ENCODE assay signal across 10 cellular contexts in the genomic region with DNA sequence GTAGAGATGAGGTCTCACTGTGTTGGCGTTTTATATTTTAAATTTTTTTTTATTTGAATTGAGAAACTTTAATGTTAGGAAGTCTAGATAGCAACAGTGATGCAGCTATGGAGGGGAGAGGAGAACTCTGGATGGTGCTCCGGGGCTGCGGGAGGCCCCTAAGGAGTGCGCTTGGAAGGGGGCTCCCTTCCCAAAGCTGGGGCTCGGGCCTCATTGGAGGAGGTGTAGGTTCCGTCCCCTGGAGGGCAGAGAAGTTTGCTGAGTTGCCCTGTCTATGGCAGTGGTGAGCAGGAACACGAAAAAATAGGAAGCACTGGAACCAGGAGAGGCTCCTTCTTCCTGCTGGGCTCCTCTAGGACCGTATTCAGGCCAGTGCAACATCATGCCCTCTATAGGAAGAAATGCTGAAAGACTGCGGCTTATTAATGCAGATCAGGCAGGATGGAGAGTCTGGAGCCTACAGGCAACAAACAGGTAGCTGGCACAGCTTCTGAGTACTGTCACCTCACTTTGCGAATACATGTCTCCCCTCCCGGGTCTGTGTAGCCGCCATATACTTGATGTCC. TPM values are rescaled to one million over a fixed set of nuclear protein-coding genes. Genes with fewer than 3 reads are reported as not detected.
DNase-seq lines count a peak whose midpoint lies in the region; ATAC-seq and TF ChIP-seq lines count a peak whose summit lies in the region.
"Had no signal": no experiment of that assay in that cellular context is flagged by ENCODE, and none has a peak within 500 bp of the region (broad histone marks: within the 10 kb centered on the region; RNA-seq: fewer than 3 reads in every experiment).

No MANE protein-coding gene starts in this region.

- intact Hi-C loops in CD8-positive, alpha-beta T cell (cut with DNase I, micrococcal nuclease): no loop called here

- POLR2A ChIA-PET in CD8-positive, alpha-beta T cell (lab: Charles Lee): no interaction called here

- H3K4me3 Mint-ChIP-seq in nephron progenitor cell: no peak overlapping the region
- H3K4me3 Mint-ChIP-seq in CD8-positive, alpha-beta T cell: no peak overlapping the region

- no peaks in the 10 kb centered on the region for H3K27me3 ChIP-seq in CD8-positive, alpha-beta T cell (ENCODE audit: insufficient read depth, low read length)

- in situ Hi-C loops in T47D (cut with HindIII; ENCODE audit: low pct_unique_long_range_greater_than_20kb, low sequenced_read_pairs): no loop called here

- DNase-seq in DMS153 (lab: John Stamatoyannopoulos, UW) (peak; percentile 93), Kasumi-1 (lab: John Stamatoyannopoulos, UW) (peak; percentile 21 to 32), T47D (ENCODE audit: low read depth in 1 of 2, low spot score in 1 of 2) (peak; percentile 94), nephron progenitor cell (no peak), caudate nucleus (lab: John Stamatoyannopoulos, UW) (no peak)
- no peak for DNase-seq in CD8-positive, alpha-beta T cell
- DNase-seq: amygdala, T-helper 2 cell had no signal

- H3K27ac ChIP-seq in caudate nucleus (ENCODE audit: low read depth, low read length): no peak overlapping the region
- no peak overlapping the region for H3K27ac ChIP-seq in CD8-positive, alpha-beta T cell (ENCODE audit: low read depth, low read length)

- peaks cover 1% of the 10 kb centered on the region for H3K4me1 Mint-ChIP-seq in nephron progenitor cell
- H3K4me1 Mint-ChIP-seq in CD8-positive, alpha-beta T cell (ENCODE audit: low read depth): peaks cover 5% of the 10 kb centered on the region

- no peaks in the 10 kb centered on the region for H3K9me3 ChIP-seq in CD8-positive, alpha-beta T cell (ENCODE audit: low read length)

- H3K27ac Mint-ChIP-seq in nephron progenitor cell: no peak overlapping the region
- H3K27ac Mint-ChIP-seq in CD8-positive, alpha-beta T cell: no peak overlapping the region

- no peak for ATAC-seq in CD8-positive, alpha-beta T cell
- ATAC-seq in GM21515 (IDR thresholded peaks at IDR 0.05; ENCODE audit: unreplicated experiment) (no peak), GM21528 (IDR thresholded peaks at IDR 0.05; ENCODE audit: low FRiP score, unreplicated experiment) (no peak)

- peaks cover under 1% of the 10 kb centered on the region for H3K36me3 Mint-ChIP-seq in nephron progenitor cell (ENCODE audit: low read depth)
- no peaks in the 10 kb centered on the region for H3K36me3 Mint-ChIP-seq in CD8-positive, alpha-beta T cell

- no peak overlapping the region for H3K4me3 ChIP-seq in CD8-positive, alpha-beta T cell (ENCODE audit: low read depth, low read length)

- peak; percentile 30 for TF ChIP-seq CTCF in nephron progenitor cell (IDR thresholded peaks at IDR 0.05)
- TF ChIP-seq CTCF in CD8-positive, alpha-beta T cell (IDR thresholded peaks at IDR 0.05): no peak

- no peaks in the 10 kb centered on the region for H3K4me1 ChIP-seq in CD8-positive, alpha-beta T cell (ENCODE audit: insufficient read depth, low read length)

- CTCF ChIA-PET in CD8-positive, alpha-beta T cell (lab: Charles Lee): no interaction called here

- peaks cover 47% of the 10 kb centered on the region for H3K27me3 Mint-ChIP-seq in nephron progenitor cell (ENCODE audit: low read depth, poor library complexity)
- H3K27me3 Mint-ChIP-seq in CD8-positive, alpha-beta T cell (ENCODE audit: low read depth): peaks cover 5% of the 10 kb centered on the region

- no peaks in the 10 kb centered on the region for H3K36me3 ChIP-seq in CD8-positive, alpha-beta T cell (ENCODE audit: insufficient read depth, low read length)

- H3K9me3 Mint-ChIP-seq in nephron progenitor cell: peaks cover 18% of the 10 kb centered on the region
- no peaks in the 10 kb centered on the region for H3K9me3 Mint-ChIP-seq in CD8-positive, alpha-beta T cell

RNA-seq across cellular contexts. Expression of a gene that starts 16.1 kb away (rescaled TPM):
- under 1 TPM; 0.14 to 0.22 TPM for total RNA-seq in CD8-positive, alpha-beta T cell

Comparison
In these comparisons a context has a peak if more than half of its experiments do, and no peak if none do; other contexts are left out.
1. DNase-seq: peak in DMS153 (single experiment), Kasumi-1 (2 of 2) and T47D (2 of 2); none in nephron progenitor cell (single experiment), caudate nucleus (0 of 61) and CD8-positive, alpha-beta T cell (0 of 7).